Comparison of ENCODE assay signal across 1 cellular context in the genomic region with DNA sequence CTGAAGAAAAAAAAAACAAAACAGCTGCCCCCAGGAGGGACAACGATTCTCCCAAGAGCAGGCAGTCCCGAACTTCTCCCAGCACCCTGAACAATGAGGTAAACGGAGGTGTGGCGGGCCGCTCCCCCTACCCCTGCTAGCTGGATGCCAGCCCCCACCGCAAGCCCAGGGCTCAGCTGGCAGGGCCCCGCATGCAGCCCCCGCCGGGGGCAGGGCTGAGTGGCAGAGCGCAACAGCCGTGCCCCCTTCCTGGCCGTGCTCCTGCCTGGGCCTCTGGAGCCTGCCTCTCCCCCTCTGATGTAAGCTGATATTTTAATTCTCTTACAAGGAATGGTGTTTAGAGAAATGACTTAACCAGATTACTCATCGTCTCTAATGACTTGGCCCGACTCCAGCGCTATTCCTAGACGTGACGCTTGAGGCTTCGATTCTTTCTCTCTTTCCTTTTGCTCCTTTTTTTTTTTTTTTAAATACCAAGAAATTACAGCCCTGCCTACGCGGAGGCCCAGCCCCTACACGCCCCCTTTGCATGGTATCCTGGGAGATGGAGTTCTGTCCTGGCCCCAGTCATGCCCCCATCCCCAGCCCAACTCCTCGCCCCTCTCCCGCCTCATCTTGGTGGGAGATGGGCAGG.
A peak's percentile ranks its signal among the peaks of the same experiment; 100 is the strongest.
TF ChIP-seq lines count a peak whose summit lies in the region.

No MANE protein-coding gene starts in this region.

TF ChIP-seq in K562, 482 proteins besides CTCF, POLR2A, EP300 and RAD21 (continued from another document):
- TF ChIP-seq, protein P1, sequence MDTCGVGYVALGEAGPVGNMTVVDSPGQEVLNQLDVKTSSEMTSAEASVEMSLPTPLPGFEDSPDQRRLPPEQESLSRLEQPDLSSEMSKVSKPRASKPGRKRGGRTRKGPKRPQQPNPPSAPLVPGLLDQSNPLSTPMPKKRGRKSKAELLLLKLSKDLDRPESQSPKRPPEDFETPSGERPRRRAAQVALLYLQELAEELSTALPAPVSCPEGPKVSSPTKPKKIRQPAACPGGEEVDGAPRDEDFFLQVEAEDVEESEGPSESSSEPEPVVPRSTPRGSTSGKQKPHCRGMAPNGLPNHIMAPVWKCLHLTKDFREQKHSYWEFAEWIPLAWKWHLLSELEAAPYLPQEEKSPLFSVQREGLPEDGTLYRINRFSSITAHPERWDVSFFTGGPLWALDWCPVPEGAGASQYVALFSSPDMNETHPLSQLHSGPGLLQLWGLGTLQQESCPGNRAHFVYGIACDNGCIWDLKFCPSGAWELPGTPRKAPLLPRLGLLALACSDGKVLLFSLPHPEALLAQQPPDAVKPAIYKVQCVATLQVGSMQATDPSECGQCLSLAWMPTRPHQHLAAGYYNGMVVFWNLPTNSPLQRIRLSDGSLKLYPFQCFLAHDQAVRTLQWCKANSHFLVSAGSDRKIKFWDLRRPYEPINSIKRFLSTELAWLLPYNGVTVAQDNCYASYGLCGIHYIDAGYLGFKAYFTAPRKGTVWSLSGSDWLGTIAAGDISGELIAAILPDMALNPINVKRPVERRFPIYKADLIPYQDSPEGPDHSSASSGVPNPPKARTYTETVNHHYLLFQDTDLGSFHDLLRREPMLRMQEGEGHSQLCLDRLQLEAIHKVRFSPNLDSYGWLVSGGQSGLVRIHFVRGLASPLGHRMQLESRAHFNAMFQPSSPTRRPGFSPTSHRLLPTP (IDR thresholded peaks at IDR 0.05; ENCODE audit: borderline replicate concordance, extremely low read depth, insufficient read length) = no peak
- TF ChIP-seq ZNF263 (CRISPR knock-in tag; IDR thresholded peaks at IDR 0.05; ENCODE audit: borderline replicate concordance) = no peak
- no peak for TF ChIP-seq CBX2 (IDR thresholded peaks at IDR 0.05; ENCODE audit: insufficient read depth, low read length, poor library complexity, severe bottlenecking)
- TF ChIP-seq SAFB (IDR thresholded peaks at IDR 0.05; ENCODE audit: borderline replicate concordance, low read depth, low read length) = no peak
- no peak for TF ChIP-seq XRCC3 (IDR thresholded peaks at IDR 0.05)
- no peak for TF ChIP-seq ZFP30 (CRISPR knock-in tag; IDR thresholded peaks at IDR 0.05; ENCODE audit: borderline replicate concordance)
- TF ChIP-seq SMAD4 (CRISPR knock-in tag; conservative IDR thresholded peaks at IDR 0.05) = peak; percentile 44; the same call in 1 of the 2 replicates
- no peak for TF ChIP-seq ZFP36 (IDR thresholded peaks at IDR 0.05; ENCODE audit: low read depth, low read length, partially characterized antibody)
- TF ChIP-seq FOXJ2 (tag; IDR thresholded peaks at IDR 0.05) = no peak
- TF ChIP-seq, protein P2, sequence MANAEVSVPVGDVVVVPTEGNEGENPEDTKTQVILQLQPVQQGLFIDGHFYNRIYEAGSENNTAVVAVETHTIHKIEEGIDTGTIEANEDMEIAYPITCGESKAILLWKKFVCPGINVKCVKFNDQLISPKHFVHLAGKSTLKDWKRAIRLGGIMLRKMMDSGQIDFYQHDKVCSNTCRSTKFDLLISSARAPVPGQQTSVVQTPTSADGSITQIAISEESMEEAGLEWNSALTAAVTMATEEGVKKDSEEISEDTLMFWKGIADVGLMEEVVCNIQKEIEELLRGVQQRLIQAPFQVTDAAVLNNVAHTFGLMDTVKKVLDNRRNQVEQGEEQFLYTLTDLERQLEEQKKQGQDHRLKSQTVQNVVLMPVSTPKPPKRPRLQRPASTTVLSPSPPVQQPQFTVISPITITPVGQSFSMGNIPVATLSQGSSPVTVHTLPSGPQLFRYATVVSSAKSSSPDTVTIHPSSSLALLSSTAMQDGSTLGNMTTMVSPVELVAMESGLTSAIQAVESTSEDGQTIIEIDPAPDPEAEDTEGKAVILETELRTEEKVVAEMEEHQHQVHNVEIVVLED (CRISPR knock-in tag; IDR thresholded peaks at IDR 0.05) = no peak
- TF ChIP-seq, protein P3, sequence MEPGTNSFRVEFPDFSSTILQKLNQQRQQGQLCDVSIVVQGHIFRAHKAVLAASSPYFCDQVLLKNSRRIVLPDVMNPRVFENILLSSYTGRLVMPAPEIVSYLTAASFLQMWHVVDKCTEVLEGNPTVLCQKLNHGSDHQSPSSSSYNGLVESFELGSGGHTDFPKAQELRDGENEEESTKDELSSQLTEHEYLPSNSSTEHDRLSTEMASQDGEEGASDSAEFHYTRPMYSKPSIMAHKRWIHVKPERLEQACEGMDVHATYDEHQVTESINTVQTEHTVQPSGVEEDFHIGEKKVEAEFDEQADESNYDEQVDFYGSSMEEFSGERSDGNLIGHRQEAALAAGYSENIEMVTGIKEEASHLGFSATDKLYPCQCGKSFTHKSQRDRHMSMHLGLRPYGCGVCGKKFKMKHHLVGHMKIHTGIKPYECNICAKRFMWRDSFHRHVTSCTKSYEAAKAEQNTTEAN (CRISPR knock-in tag; IDR thresholded peaks at IDR 0.05) = no peak
- no peak for TF ChIP-seq DACH1 (IDR thresholded peaks at IDR 0.05; ENCODE audit: partially characterized antibody)
- peak; percentile 15; the same call in 1 of the 2 replicates for TF ChIP-seq MAFK (IDR thresholded peaks at IDR 0.05; ENCODE audit: low read length)
- TF ChIP-seq, protein P4, sequence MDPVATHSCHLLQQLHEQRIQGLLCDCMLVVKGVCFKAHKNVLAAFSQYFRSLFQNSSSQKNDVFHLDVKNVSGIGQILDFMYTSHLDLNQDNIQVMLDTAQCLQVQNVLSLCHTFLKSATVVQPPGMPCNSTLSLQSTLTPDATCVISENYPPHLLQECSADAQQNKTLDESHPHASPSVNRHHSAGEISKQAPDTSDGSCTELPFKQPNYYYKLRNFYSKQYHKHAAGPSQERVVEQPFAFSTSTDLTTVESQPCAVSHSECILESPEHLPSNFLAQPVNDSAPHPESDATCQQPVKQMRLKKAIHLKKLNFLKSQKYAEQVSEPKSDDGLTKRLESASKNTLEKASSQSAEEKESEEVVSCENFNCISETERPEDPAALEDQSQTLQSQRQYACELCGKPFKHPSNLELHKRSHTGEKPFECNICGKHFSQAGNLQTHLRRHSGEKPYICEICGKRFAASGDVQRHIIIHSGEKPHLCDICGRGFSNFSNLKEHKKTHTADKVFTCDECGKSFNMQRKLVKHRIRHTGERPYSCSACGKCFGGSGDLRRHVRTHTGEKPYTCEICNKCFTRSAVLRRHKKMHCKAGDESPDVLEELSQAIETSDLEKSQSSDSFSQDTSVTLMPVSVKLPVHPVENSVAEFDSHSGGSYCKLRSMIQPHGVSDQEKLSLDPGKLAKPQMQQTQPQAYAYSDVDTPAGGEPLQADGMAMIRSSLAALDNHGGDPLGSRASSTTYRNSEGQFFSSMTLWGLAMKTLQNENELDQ (CRISPR knock-in tag; IDR thresholded peaks at IDR 0.05; ENCODE audit: borderline replicate concordance) = no peak
- TF ChIP-seq, protein P5, sequence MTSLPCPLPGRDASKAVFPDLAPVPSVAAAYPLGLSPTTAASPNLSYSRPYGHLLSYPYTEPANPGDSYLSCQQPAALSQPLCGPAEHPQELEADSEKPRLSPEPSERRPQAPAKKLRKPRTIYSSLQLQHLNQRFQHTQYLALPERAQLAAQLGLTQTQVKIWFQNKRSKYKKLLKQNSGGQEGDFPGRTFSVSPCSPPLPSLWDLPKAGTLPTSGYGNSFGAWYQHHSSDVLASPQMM (CRISPR knock-in tag; IDR thresholded peaks at IDR 0.05) = no peak
- no peak for TF ChIP-seq PURB (CRISPR knock-in tag; IDR thresholded peaks at IDR 0.05; ENCODE audit: low read depth)
- TF ChIP-seq KAT7 (CRISPR knock-in tag; IDR thresholded peaks at IDR 0.05; ENCODE audit: borderline replicate concordance) = no peak
- no peak for TF ChIP-seq HIVEP1 (CRISPR knock-in tag; IDR thresholded peaks at IDR 0.05)
- TF ChIP-seq, protein P6, sequence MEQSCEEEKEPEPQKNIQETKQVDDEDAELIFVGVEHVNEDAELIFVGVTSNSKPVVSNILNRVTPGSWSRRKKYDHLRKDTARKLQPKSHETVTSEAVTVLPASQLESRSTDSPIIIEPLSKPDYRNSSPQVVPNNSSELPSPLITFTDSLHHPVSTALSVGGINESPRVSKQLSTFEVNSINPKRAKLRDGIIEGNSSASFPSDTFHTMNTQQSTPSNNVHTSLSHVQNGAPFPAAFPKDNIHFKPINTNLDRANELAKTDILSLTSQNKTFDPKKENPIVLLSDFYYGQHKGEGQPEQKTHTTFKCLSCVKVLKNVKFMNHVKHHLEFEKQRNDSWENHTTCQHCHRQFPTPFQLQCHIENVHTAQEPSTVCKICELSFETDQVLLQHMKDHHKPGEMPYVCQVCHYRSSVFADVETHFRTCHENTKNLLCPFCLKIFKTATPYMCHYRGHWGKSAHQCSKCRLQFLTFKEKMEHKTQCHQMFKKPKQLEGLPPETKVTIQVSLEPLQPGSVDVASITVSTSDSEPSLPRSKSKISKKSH (CRISPR knock-in tag; IDR thresholded peaks at IDR 0.05) = no peak
- TF ChIP-seq, protein P7, sequence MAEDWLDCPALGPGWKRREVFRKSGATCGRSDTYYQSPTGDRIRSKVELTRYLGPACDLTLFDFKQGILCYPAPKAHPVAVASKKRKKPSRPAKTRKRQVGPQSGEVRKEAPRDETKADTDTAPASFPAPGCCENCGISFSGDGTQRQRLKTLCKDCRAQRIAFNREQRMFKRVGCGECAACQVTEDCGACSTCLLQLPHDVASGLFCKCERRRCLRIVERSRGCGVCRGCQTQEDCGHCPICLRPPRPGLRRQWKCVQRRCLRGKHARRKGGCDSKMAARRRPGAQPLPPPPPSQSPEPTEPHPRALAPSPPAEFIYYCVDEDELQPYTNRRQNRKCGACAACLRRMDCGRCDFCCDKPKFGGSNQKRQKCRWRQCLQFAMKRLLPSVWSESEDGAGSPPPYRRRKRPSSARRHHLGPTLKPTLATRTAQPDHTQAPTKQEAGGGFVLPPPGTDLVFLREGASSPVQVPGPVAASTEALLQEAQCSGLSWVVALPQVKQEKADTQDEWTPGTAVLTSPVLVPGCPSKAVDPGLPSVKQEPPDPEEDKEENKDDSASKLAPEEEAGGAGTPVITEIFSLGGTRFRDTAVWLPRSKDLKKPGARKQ (CRISPR knock-in tag; IDR thresholded peaks at IDR 0.05) = no peak
- TF ChIP-seq TCFL5 (CRISPR knock-in tag; conservative IDR thresholded peaks at IDR 0.05) = no peak
- TF ChIP-seq, protein P8, sequence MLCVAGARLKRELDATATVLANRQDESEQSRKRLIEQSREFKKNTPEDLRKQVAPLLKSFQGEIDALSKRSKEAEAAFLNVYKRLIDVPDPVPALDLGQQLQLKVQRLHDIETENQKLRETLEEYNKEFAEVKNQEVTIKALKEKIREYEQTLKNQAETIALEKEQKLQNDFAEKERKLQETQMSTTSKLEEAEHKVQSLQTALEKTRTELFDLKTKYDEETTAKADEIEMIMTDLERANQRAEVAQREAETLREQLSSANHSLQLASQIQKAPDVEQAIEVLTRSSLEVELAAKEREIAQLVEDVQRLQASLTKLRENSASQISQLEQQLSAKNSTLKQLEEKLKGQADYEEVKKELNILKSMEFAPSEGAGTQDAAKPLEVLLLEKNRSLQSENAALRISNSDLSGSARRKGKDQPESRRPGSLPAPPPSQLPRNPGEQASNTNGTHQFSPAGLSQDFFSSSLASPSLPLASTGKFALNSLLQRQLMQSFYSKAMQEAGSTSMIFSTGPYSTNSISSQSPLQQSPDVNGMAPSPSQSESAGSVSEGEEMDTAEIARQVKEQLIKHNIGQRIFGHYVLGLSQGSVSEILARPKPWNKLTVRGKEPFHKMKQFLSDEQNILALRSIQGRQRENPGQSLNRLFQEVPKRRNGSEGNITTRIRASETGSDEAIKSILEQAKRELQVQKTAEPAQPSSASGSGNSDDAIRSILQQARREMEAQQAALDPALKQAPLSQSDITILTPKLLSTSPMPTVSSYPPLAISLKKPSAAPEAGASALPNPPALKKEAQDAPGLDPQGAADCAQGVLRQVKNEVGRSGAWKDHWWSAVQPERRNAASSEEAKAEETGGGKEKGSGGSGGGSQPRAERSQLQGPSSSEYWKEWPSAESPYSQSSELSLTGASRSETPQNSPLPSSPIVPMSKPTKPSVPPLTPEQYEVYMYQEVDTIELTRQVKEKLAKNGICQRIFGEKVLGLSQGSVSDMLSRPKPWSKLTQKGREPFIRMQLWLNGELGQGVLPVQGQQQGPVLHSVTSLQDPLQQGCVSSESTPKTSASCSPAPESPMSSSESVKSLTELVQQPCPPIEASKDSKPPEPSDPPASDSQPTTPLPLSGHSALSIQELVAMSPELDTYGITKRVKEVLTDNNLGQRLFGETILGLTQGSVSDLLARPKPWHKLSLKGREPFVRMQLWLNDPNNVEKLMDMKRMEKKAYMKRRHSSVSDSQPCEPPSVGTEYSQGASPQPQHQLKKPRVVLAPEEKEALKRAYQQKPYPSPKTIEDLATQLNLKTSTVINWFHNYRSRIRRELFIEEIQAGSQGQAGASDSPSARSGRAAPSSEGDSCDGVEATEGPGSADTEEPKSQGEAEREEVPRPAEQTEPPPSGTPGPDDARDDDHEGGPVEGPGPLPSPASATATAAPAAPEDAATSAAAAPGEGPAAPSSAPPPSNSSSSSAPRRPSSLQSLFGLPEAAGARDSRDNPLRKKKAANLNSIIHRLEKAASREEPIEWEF (CRISPR knock-in tag; IDR thresholded peaks at IDR 0.05) = no peak
